8 cellular contexts compared by ENCODE assay signal in the genomic region with DNA sequence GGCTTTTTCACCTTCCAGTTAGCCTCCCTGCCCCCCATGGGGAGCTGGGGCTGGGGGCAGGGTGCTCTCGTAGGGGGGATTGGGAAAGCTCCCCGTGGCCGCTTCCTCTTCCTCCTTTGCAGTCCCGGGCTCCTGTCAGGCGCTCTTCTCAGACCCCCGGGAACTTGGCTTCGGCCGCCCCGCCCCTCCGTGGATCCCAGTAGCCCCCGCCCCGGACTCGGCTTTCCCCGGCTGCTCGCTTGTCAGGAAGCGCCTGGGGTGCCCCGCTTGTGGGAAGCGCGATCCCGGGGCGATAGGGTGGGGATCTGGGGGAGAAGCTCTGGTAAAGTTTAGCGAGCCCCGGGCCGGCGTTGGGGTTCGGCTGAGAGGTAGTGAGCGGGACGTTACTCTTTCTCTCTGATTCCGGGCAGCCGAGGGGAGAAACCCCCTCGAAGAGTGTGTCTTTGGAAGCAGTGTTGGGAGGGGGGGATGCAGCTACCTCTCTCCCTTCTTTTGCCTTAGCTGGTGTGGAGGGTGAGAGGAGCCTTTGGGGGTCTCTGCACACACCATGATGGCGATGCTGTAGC. TPM values are rescaled to one million over a fixed set of nuclear protein-coding genes. Genes with fewer than 3 reads are reported as not detected.
DNase-seq lines count a peak whose midpoint lies in the region; ATAC-seq and TF ChIP-seq lines count a peak whose summit lies in the region.

No MANE protein-coding gene starts in this region.

- peaks cover 24% of the 10 kb centered on the region for H3K4me1 Mint-ChIP-seq in endothelial cell (ENCODE audit: unreplicated experiment)
- peaks cover 59% of the 10 kb centered on the region for H3K4me1 Mint-ChIP-seq in stimulated activated naive CD8-positive, alpha-beta T cell treated with anti-CD3 and anti-CD28 coated beads, Interleukin-15, Interleukin-2, amounts not matched to agents 100 ng/mL and 50 ng/mL, for 24 hours (ENCODE audit: low read depth)

- peak overlapping the region; percentile 99 for H3K4me3 Mint-ChIP-seq in endothelial cell (ENCODE audit: unreplicated experiment)
- H3K4me3 Mint-ChIP-seq in stimulated activated naive CD8-positive, alpha-beta T cell treated with anti-CD3 and anti-CD28 coated beads, Interleukin-15, Interleukin-2, amounts not matched to agents 100 ng/mL and 50 ng/mL, for 24 hours, result peak overlapping the region; percentile 94

- no peaks in the 10 kb centered on the region for H3K9me3 ChIP-seq in mononuclear cell (ENCODE audit: low read depth, low read length)

- TF ChIP-seq CTCF in GM10266 (IDR thresholded peaks at IDR 0.05; ENCODE audit: control insufficient read depth, insufficient read depth, low read depth, missing control alignments), result no peak
- no peak for TF ChIP-seq CTCF in endothelial cell (IDR thresholded peaks at IDR 0.05; ENCODE audit: unreplicated experiment)

- peak; percentile 48 for DNase-seq in GM10266 (ENCODE audit: extremely low spot score)
- DNase-seq in NCI-H2227 treated with DMSO at 0.1 percent for 48 hours (lab: John Stamatoyannopoulos, UW), result peak; percentile 23
- peak; percentile 78 for DNase-seq in activated CD8-positive, alpha-beta memory T cell treated with anti-CD3 and anti-CD28 coated beads for 24 hours
- DNase-seq in endothelial cell (ENCODE audit: low spot score), result peak; percentile 81

- H3K27me3 ChIP-seq in mononuclear cell (ENCODE audit: insufficient read depth, low read length), result no peaks in the 10 kb centered on the region

- peaks cover 39% of the 10 kb centered on the region for H3K4me1 ChIP-seq in mononuclear cell (ENCODE audit: insufficient read depth, low read length)

- ATAC-seq in HG02588 (IDR thresholded peaks at IDR 0.05; ENCODE audit: unreplicated experiment) (peak; percentile 14), GM18517 (IDR thresholded peaks at IDR 0.05; ENCODE audit: unreplicated experiment) (no peak)

- no peaks in the 10 kb centered on the region for H3K36me3 Mint-ChIP-seq in endothelial cell (ENCODE audit: low read depth, unreplicated experiment)
- peaks cover 8% of the 10 kb centered on the region for H3K36me3 Mint-ChIP-seq in stimulated activated naive CD8-positive, alpha-beta T cell treated with anti-CD3 and anti-CD28 coated beads, Interleukin-15, Interleukin-2, amounts not matched to agents 100 ng/mL and 50 ng/mL, for 24 hours (ENCODE audit: low read depth)

- H3K4me3 ChIP-seq in mononuclear cell (ENCODE audit: low read length), result peak overlapping the region; percentile 98

- H3K27ac Mint-ChIP-seq in endothelial cell (ENCODE audit: unreplicated experiment), result peak overlapping the region; percentile 94
- peak overlapping the region; percentile 90 for H3K27ac Mint-ChIP-seq in stimulated activated naive CD8-positive, alpha-beta T cell treated with anti-CD3 and anti-CD28 coated beads, Interleukin-15, Interleukin-2, amounts not matched to agents 100 ng/mL and 50 ng/mL, for 24 hours

- peaks cover 5% of the 10 kb centered on the region for H3K27me3 Mint-ChIP-seq in endothelial cell (ENCODE audit: unreplicated experiment)
- peaks cover 17% of the 10 kb centered on the region for H3K27me3 Mint-ChIP-seq in stimulated activated naive CD8-positive, alpha-beta T cell treated with anti-CD3 and anti-CD28 coated beads, Interleukin-15, Interleukin-2, amounts not matched to agents 100 ng/mL and 50 ng/mL, for 24 hours

- H3K9me3 Mint-ChIP-seq in endothelial cell (ENCODE audit: unreplicated experiment), result no peaks in the 10 kb centered on the region
- no peaks in the 10 kb centered on the region for H3K9me3 Mint-ChIP-seq in stimulated activated naive CD8-positive, alpha-beta T cell treated with anti-CD3 and anti-CD28 coated beads, Interleukin-15, Interleukin-2, amounts not matched to agents 100 ng/mL and 50 ng/mL, for 24 hours

RNA-seq across cellular contexts. Expression of a gene that starts 0.6 kb away (rescaled TPM):
- 67.8 TPM for total RNA-seq in endothelial cell (ENCODE audit: unreplicated experiment)
- total RNA-seq in mononuclear cell, result 200 TPM

Comparison
In these comparisons a context has a peak if more than half of its experiments do, and no peak if none do; other contexts are left out.
1. DNase-seq: peak in every context shown above with its lines; median percentile 81 in endothelial cell; 78 in activated CD8-positive, alpha-beta memory T cell treated with anti-CD3 and anti-CD28 coated beads for 24 hours; 48 in GM10266; 23 in NCI-H2227 treated with DMSO at 0.1 percent for 48 hours.